ENCODE assay signal across 11 cellular contexts in the genomic region with DNA sequence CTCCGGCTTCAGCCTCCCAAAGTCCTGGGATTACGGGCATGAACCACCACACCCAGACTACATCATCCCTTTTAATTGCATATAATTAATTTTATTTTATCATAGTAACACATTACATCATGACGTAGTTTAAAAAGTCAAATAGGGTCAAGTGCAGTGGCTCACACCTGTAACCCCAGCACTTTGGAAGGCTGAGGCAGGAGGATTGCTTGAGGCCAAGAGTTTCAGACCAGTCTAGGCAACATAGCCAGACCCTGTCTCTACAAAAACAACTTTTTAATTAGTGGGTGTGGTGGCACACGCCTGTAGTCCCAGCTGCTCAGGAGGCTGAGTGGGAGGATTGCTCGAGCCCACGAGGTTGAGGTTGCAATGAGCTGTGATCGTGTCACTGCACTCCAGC. TPM values are rescaled to one million over a fixed set of nuclear protein-coding genes. Genes with fewer than 3 reads are reported as not detected.
"Had no signal": no experiment of that assay in that cellular context is flagged by ENCODE, and none has a peak within 500 bp of the region (broad histone marks: within the 10 kb centered on the region; RNA-seq: fewer than 3 reads in every experiment).

No MANE protein-coding gene starts in this region.

- H3K9me3 Mint-ChIP-seq: GM23338, HFFc6 had no signal

- H3K9me3 ChIP-seq: HAP-1 had no signal

- H3K36me3 ChIP-seq: HAP-1 had no signal

- FAIRE-seq: H1, H54 had no signal

- H3K4me3 ChIP-seq: GM23248, GM23338, HAP-1 had no signal

- H3K4me1 ChIP-seq: HAP-1 had no signal

- DNase-seq: GM23248, GOT3, H7, H9, HCEC 1CT, HFFc6 had no signal

- H3K4me3 Mint-ChIP-seq: GM23338, H9, HFFc6 had no signal

- H3K27ac Mint-ChIP-seq: GM23338, H9, HFFc6 had no signal

- H3K27ac ChIP-seq: GM23248 had no signal

- ATAC-seq: GM23338, HCT116 had no signal

RNA-seq across cellular contexts. Expression of gene EFNA1, which starts 28.3 kb away (rescaled TPM):
- total RNA-seq: GM23248 had no signal
- polyA plus RNA-seq: GM23248 had no signal
